Comparison of ENCODE assay signal across 17 cellular contexts in the genomic region with DNA sequence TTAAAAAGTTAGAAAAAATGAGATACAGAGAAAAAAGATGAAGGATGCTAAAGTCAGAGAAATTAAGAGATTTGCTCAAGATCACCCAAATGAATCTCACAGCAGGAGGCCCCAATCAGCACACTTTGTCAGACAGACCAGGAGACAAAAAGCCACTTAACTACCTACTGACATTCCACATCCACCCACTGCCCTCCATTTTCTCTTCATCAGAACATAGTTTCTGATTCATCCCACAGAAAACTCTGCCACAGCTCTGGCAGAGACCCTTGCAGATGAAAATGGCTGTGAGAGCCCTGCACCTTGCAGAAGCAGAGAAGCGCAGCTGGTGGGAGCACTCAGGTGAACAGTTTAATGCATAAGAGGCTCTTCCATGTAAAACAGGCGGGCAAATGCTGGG. TPM values are rescaled to one million over a fixed set of nuclear protein-coding genes. Genes with fewer than 3 reads are reported as not detected.
DNase-seq lines count a peak whose midpoint lies in the region; ATAC-seq and TF ChIP-seq lines count a peak whose summit lies in the region.
"Had no signal": no experiment of that assay in that cellular context is flagged by ENCODE, and none has a peak within 500 bp of the region (broad histone marks: within the 10 kb centered on the region; RNA-seq: fewer than 3 reads in every experiment).

No MANE protein-coding gene starts in this region.

- no peaks in the 10 kb centered on the region for H3K23me2 ChIP-seq in H9 (ENCODE audit: insufficient read length, low read depth, low read length, poor library complexity, severe bottlenecking)

- no peak overlapping the region for H3T11ph ChIP-seq in H9 (ENCODE audit: low read length)

- no peaks in the 10 kb centered on the region for H3K27me3 Mint-ChIP-seq in H9 (ENCODE audit: low read depth)

- no peak overlapping the region for H3K9ac ChIP-seq in H9 (ENCODE audit: extremely low read depth, insufficient read length, low read length)

- H3K4me1 Mint-ChIP-seq in H9 = peaks cover 36 to 37% of the 10 kb centered on the region in 2 experiments
- H3K4me1 Mint-ChIP-seq: activated naive CD8-positive, alpha-beta T cell treated with anti-CD3 and anti-CD28 coated beads for 36 hours; T-helper 17 cell had no signal

- no peak overlapping the region for H3K14ac ChIP-seq in H9 (ENCODE audit: insufficient read depth, low read length)

- H3K9me3 Mint-ChIP-seq in H9 = no peaks in the 10 kb centered on the region; a peak in 1 of 5 replicates
- H3K9me3 Mint-ChIP-seq: activated naive CD8-positive, alpha-beta T cell treated with anti-CD3 and anti-CD28 coated beads for 36 hours; type B pancreatic cell had no signal

- H2BK12ac ChIP-seq in H9 (ENCODE audit: insufficient read length, low read depth, low read length) = no peak overlapping the region

- H3K56ac ChIP-seq in H9 (ENCODE audit: insufficient read length, low read depth, low read length) = no peak overlapping the region

- ATAC-seq in HG03565 (IDR thresholded peaks at IDR 0.05; ENCODE audit: unreplicated experiment) (no peak), HG03378 (IDR thresholded peaks at IDR 0.05; ENCODE audit: unreplicated experiment) (no peak)
- ATAC-seq: T-helper 17 cell had no signal

- no peaks in the 10 kb centered on the region for H3K79me1 ChIP-seq in H9 (ENCODE audit: insufficient read depth, low read depth, low read length, poor library complexity, severe bottlenecking)

- no peak overlapping the region for H2BK5ac ChIP-seq in H9 (ENCODE audit: insufficient read length, low read length)

- no peak overlapping the region for H4K5ac ChIP-seq in H9 (ENCODE audit: insufficient read length, low read depth, low read length)

- H3K27me3 ChIP-seq in H9 (ENCODE audit: insufficient read depth, low read length) (no peaks in the 10 kb centered on the region), osteoblast (ENCODE audit: insufficient read depth, low read length) (no peaks in the 10 kb centered on the region)

- H2AK5ac ChIP-seq in H9 (ENCODE audit: insufficient read length, low read length) = no peak overlapping the region

- peak overlapping the region; percentile 6 to 19; a peak in 1 of 5 replicates for H3K4me3 Mint-ChIP-seq in H9
- H3K4me3 Mint-ChIP-seq: activated naive CD8-positive, alpha-beta T cell treated with anti-CD3 and anti-CD28 coated beads for 36 hours; T-helper 17 cell; type B pancreatic cell had no signal

- WGBS in H9 (ENCODE audit: extremely low coverage, insufficient read length, low lambda C conversion rate) = no CpG with 5 or more reads among the region's 2 CpGs

- H3K36me3 Mint-ChIP-seq in H9 (ENCODE audit: insufficient read depth in 1 of 3, low read depth in 3 of 3) = no peaks in the 10 kb centered on the region
- H3K36me3 Mint-ChIP-seq: activated naive CD8-positive, alpha-beta T cell treated with anti-CD3 and anti-CD28 coated beads for 36 hours; type B pancreatic cell had no signal

- H3K4me3 ChIP-seq in coronary artery = peak overlapping the region; percentile 42
- H3K4me3 ChIP-seq in osteoblast (ENCODE audit: insufficient read depth, low read length) = peak overlapping the region; percentile 9

- H3K27ac Mint-ChIP-seq in H9 = peak overlapping the region in 1 of 3 experiments; percentile 84; a peak in 1 of 7 replicates
- H3K27ac Mint-ChIP-seq: activated naive CD8-positive, alpha-beta T cell treated with anti-CD3 and anti-CD28 coated beads for 36 hours; T-helper 17 cell; type B pancreatic cell had no signal

- H2BK20ac ChIP-seq in H9 (ENCODE audit: low read depth, low read length, poor library complexity, severe bottlenecking) = no peak overlapping the region

- no peak overlapping the region for H4K91ac ChIP-seq in H9 (ENCODE audit: insufficient read length, low read depth, low read length)

- no peak overlapping the region for H4K8ac ChIP-seq in H9 (replicated peaks; ENCODE audit: insufficient read length, low read depth, low read length)

- no peak for DNase-seq in H9
- peak; percentile 12 for DNase-seq in NCI-H1436 treated with DMSO at 0.1 percent for 48 hours (lab: John Stamatoyannopoulos, UW)
- DNase-seq in coronary artery (ENCODE audit: low spot score) = no peak
- peak; percentile 29 for DNase-seq in osteoblast (ENCODE audit: insufficient read length, low spot score, missing footprints)
- DNase-seq in activated CD4-positive, alpha-beta T cell treated with anti-CD3 and anti-CD28 coated beads for 4 hours = no peak
- DNase-seq: activated naive CD8-positive, alpha-beta T cell treated with anti-CD3 and anti-CD28 coated beads for 36 hours; activated T-cell treated with anti-CD3 and anti-CD28 coated beads, Interleukin-2, amount 50 U/mL, for 1 hour; cerebellar nuclear complex; kidney glomerular epithelial cell; stimulated activated CD4-positive, alpha-beta T cell treated with anti-CD3 and anti-CD28 coated beads, Interleukin-2, amount 100 ng/mL, for 24 hours; T-helper 17 cell had no signal

- H2AFZ ChIP-seq in H9 (ENCODE audit: low read length) = no peak overlapping the region
- no peak overlapping the region for H2AFZ ChIP-seq in osteoblast (ENCODE audit: low read length)

- no peak overlapping the region for H3K4ac ChIP-seq in H9 (ENCODE audit: low read depth, low read length)

- TF ChIP-seq CTCF in H9 (conservative IDR thresholded peaks at IDR 0.05) (no peak), coronary artery (IDR thresholded peaks at IDR 0.05) (no peak), osteoblast (IDR thresholded peaks at IDR 0.05; ENCODE audit: extremely low read depth, low read depth, low read length) (no peak)

- no peak overlapping the region for H3K18ac ChIP-seq in H9 (ENCODE audit: insufficient read length, low read depth, low read length)

- H4K20me1 ChIP-seq in H9 (ENCODE audit: control insufficient read depth, insufficient read depth, insufficient read length) (no peaks in the 10 kb centered on the region), osteoblast (ENCODE audit: insufficient read depth, low read length) (no peaks in the 10 kb centered on the region)

- no peak overlapping the region for H3K27ac ChIP-seq in H9 (ENCODE audit: insufficient read length, low read depth, low read length)
- no peak overlapping the region for H3K27ac ChIP-seq in coronary artery
- peak overlapping the region; percentile 68 for H3K27ac ChIP-seq in osteoblast (ENCODE audit: low read depth, low read length)
- H3K27ac ChIP-seq: C4-2B, RWPE1 had no signal

- no peaks in the 10 kb centered on the region for H3K79me2 ChIP-seq in H9 (ENCODE audit: insufficient read depth, low read length)
- H3K79me2 ChIP-seq in osteoblast (ENCODE audit: insufficient read depth, low read length) = peaks cover 18% of the 10 kb centered on the region

- no peak overlapping the region for H3K23ac ChIP-seq in H9 (ENCODE audit: insufficient read length, low read depth, low read length)

- H3K36me3 ChIP-seq in osteoblast (ENCODE audit: insufficient read depth, low read length) = no peaks in the 10 kb centered on the region

- H2BK15ac ChIP-seq in H9 (ENCODE audit: low read depth, low read length) = no peak overlapping the region

- H3K4me1 ChIP-seq in H9 (ENCODE audit: insufficient read depth, low read length) (peaks cover 6% of the 10 kb centered on the region; the same call in 1 of the 2 replicates), osteoblast (ENCODE audit: insufficient read depth, low read length) (peaks cover 40% of the 10 kb centered on the region)

- H2BK120ac ChIP-seq in H9 (ENCODE audit: low read depth, low read length, poor library complexity, severe bottlenecking) = no peak overlapping the region

- no peaks in the 10 kb centered on the region for H3K9me3 ChIP-seq in H9 (ENCODE audit: control insufficient read depth, low read depth, low read length)
- no peaks in the 10 kb centered on the region for H3K9me3 ChIP-seq in osteoblast (ENCODE audit: low read depth, low read length)

- H3K4me2 ChIP-seq in H9 (ENCODE audit: insufficient read depth, insufficient read length, low read length) = peak overlapping the region; percentile 7
- H3K4me2 ChIP-seq in osteoblast (ENCODE audit: insufficient read depth, low read length) = peak overlapping the region; percentile 32

RNA-seq across cellular contexts. Expression of a gene that starts 26.6 kb away (rescaled TPM):
- total RNA-seq in H9 (2021) (0.55 and 0.77 TPM in 2 replicates), osteoblast (19.2 and 23.3 TPM in 2 replicates)
- total RNA-seq: HT-29 had no signal

Comparison
In these comparisons a context has a peak if more than half of its experiments do, and no peak if none do; other contexts are left out.
1. DNase-seq: peak in NCI-H1436 treated with DMSO at 0.1 percent for 48 hours (single experiment) and osteoblast (single experiment); none in H9 (single experiment), coronary artery (single experiment) and activated CD4-positive, alpha-beta T cell treated with anti-CD3 and anti-CD28 coated beads for 4 hours (0 of 2).
2. RNA of a gene that starts 26.6 kb away (total RNA-seq): 19.2 to 23.3 TPM in osteoblast; 0.55 to 0.77 TPM in H9; every median in the first group is over 10 times any median in the second.